31 cellular contexts compared by ENCODE assay signal in the genomic region with DNA sequence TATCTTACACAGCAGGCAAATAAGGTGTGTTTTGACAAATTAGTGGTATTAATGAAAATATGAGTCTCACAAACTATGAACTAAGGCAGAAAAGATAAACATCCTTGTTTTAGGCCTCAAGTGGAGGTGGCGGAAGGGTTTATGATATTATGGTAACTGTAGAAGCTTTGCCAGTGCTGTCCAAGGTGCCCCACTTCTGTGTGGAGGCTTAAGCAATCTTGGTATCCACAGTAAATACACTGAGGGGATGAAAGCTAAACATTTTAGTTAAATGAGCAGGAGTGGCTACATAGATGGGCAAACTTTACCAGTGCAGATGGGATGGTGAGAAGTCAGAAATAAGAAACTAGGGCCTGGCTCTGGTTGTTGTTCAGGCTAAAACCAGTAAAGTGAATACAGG.
"Had no signal": no experiment of that assay in that cellular context is flagged by ENCODE, and none has a peak within 500 bp of the region (broad histone marks: within the 10 kb centered on the region; RNA-seq: fewer than 3 reads in every experiment).

No MANE protein-coding gene starts in this region.

- H3K27ac ChIP-seq: adrenal gland, ascending aorta, body of pancreas, brain microvascular endothelial cell, breast epithelium, cardiac muscle cell had no signal

- H3K4me3 ChIP-seq: adrenal gland, ascending aorta, body of pancreas, breast epithelium, cardiac muscle cell had no signal

- H3K27me3 ChIP-seq: adrenal gland, ascending aorta, body of pancreas, brain microvascular endothelial cell, breast epithelium, cardiac muscle cell had no signal

- H3K4me1 ChIP-seq: adrenal gland, ascending aorta, body of pancreas, breast epithelium had no signal

- DNase-seq: activated effector memory CD4-positive, alpha-beta T cell treated with anti-CD3 and anti-CD28 coated beads, Interleukin-2, amount 50 U/mL, for 16 hours; activated effector memory CD4-positive, alpha-beta T cell treated with Interleukin-2 at 50 U/mL for 16 hours; activated gamma-delta T cell; activated gamma-delta T cell treated with Interleukin-2 at 50 U/mL for 16 hours; activated naive CD4-positive, alpha-beta T cell; activated naive CD4-positive, alpha-beta T cell treated with anti-CD3 and anti-CD28 coated beads for 36 hours; activated naive CD4-positive, alpha-beta T cell treated with anti-CD3 and anti-CD28 coated beads, Interleukin-2, amount 10 ng/mL, durations not matched to agents 7 days and 5 days; activated naive CD4-positive, alpha-beta T cell treated with anti-CD3 and anti-CD28 coated beads, Interleukin-2, amount 50 U/mL, for 16 hours; activated naive CD4-positive, alpha-beta T cell treated with Interleukin-2 at 50 U/mL for 16 hours; activated naive CD8-positive, alpha-beta T cell treated with anti-CD3 and anti-CD28 coated beads for 36 hours; activated naive CD8-positive, alpha-beta T cell treated with anti-CD3 and anti-CD28 coated beads, Interleukin-2, amount 10 ng/mL, durations not matched to agents 7 days and 5 days; activated naive CD8-positive, alpha-beta T cell treated with anti-CD3 and anti-CD28 coated beads, Interleukin-2, amount 50 U/mL, for 24 hours; activated T-cell treated with anti-CD3 and anti-CD28 coated beads, Interleukin-2, amount 50 U/mL, for 24 hours; activated T-cell treated with anti-CD3 and anti-CD28 coated beads, Interleukin-2, amount 50 U/mL, for 4 hours; activated T-cell treated with anti-CD3 and anti-CD28 coated beads, Interleukin-2, amount 50 U/mL, for 48 hours; activated T-cell treated with anti-CD3 and anti-CD28 coated beads, Interleukin-2, amount 50 U/mL, for 72 hours; adrenal gland; amniotic stem cell; amygdala; anterior cingulate cortex; aorta; body of pancreas; brain microvascular endothelial cell; caudate nucleus; central memory CD4-positive, alpha-beta T cell; cerebellar nuclear complex had no signal

- H3K9me3 ChIP-seq: adrenal gland, ascending aorta, body of pancreas had no signal

- H3K36me3 ChIP-seq: adrenal gland, breast epithelium had no signal

- ATAC-seq: activated naive CD4-positive, alpha-beta T cell treated with anti-CD3 and anti-CD28 coated beads, Interleukin-2, amount 50 U/mL, for 72 hours; activated naive CD8-positive, alpha-beta T cell treated with anti-CD3 and anti-CD28 coated beads, Interleukin-2, amount 50 U/mL, for 24 hours; activated T-cell treated with anti-CD3 and anti-CD28 coated beads, Interleukin-2, amount 50 U/mL, for 4 hours; activated T-cell treated with anti-CD3 and anti-CD28 coated beads, Interleukin-2, amount 50 U/mL, for 72 hours; activated T-helper 17 cell treated with anti-CD3 and anti-CD28 coated beads, Interleukin-2, amount 50 U/mL, for 72 hours; body of pancreas had no signal
